Comparison of ENCODE assay signal across 8 cellular contexts in the genomic region with DNA sequence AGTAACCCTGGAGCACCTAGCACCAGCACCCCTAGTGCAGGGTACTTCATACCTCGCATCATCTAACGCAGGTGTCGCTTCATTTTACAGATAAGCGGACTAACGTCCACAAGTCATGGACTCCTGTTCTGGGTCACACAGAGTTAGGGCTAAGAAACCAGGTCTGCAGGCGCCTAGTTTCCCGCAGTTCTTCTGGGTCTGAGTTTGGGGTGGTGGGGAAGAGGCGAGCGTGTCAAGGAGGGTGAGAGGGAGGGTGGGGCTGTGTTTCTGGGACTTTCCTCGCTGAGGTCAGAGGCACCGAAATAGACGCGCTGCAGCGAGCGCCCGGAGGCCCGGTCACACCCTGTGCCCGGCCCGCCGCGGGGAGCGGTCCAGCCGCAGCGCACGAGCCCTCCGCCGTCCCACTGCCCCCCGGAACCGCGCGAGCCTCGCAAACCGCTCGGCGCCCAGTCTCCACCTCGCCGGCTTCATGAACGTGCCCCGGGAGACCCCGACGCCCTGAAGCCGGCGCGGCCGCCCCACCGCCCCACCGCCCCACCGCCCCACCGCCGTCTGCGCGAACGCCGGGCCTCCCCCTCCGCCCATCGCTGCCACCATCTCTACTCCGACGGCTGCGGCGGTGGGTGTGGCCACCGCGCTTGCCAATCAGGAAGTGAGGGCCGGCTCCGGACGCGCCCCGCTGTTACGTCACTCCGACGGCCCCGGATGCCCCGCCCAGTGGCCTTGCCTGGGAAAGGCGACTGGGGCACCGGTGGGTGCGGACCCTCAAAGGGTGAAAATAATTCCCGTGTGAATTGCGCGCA. TPM values are rescaled to one million over a fixed set of nuclear protein-coding genes. Genes with fewer than 3 reads are reported as not detected.
DNase-seq lines count a peak whose midpoint lies in the region; ATAC-seq and TF ChIP-seq lines count a peak whose summit lies in the region.

No MANE protein-coding gene starts in this region.

- peaks cover 54% of the 10 kb centered on the region for H3K4me1 Mint-ChIP-seq in activated CD8-positive, alpha-beta T cell treated with anti-CD3 and anti-CD28 coated beads, Interleukin-2, amount 10 ng/mL, durations not matched to agents 7 days and 5 days (ENCODE audit: low read depth)

- H3K9me3 ChIP-seq in BE2C (no peaks in the 10 kb centered on the region), lung (ENCODE audit: control insufficient read depth in 2 of 2, insufficient read depth in 1 of 2, low read length in 1 of 2) (no peaks in the 10 kb centered on the region)

- peak overlapping the region; percentile 34 for H3K4me3 ChIP-seq in BE2C (ENCODE audit: low read depth, low read length)
- peak overlapping the region; percentile 24 for H3K4me3 ChIP-seq in lung

- TF ChIP-seq CTCF in BE2C (IDR thresholded peaks at IDR 0.05; ENCODE audit: low read depth, low read length), result no peak
- no peak for TF ChIP-seq CTCF in lung (IDR thresholded peaks at IDR 0.05; ENCODE audit: control extremely low read depth, extremely low read depth)

- DNase-seq in BE2C (peak; percentile 86), NCI-H748 treated with DMSO at 0.1 percent for 48 hours (lab: John Stamatoyannopoulos, UW) (peak; percentile 39), ecto neural progenitor cell (ENCODE audit: low spot score) (peak; percentile 94), lung (ENCODE audit: low spot score) (peak; percentile 92)
- peak; percentile 92 for DNase-seq in activated CD8-positive, alpha-beta T cell treated with anti-CD3 and anti-CD28 coated beads, Interleukin-2, amount 10 ng/mL, durations not matched to agents 7 days and 5 days
- peak; percentile 67 to 87 (median 70) for DNase-seq in stimulated activated CD4-positive, alpha-beta T cell treated with anti-CD3 and anti-CD28 coated beads, TNF-alpha, amount 100 ng/mL, for 24 hours (ENCODE audit: low read depth in 3 of 3)

- 6 to 10% methylated on average over 48 to 77 of the region's 78 CpGs for WGBS in lung, 2 donors

- peak; percentile 73 for TF ChIP-seq POLR2A in GM19099 (IDR thresholded peaks at IDR 0.05; ENCODE audit: extremely low read depth, insufficient read length, low read depth)

- no peaks in the 10 kb centered on the region for H3K27me3 ChIP-seq in BE2C
- H3K27me3 ChIP-seq in lung (ENCODE audit: control insufficient read depth, insufficient read depth), result no peaks in the 10 kb centered on the region

- H3K4me1 ChIP-seq in BE2C, result peaks cover 9% of the 10 kb centered on the region
- peaks cover 15 to 19% of the 10 kb centered on the region in 2 donors for H3K4me1 ChIP-seq in lung (ENCODE audit: control insufficient read depth in 2 of 2, insufficient read depth in 2 of 2, low read length in 2 of 2)

- no peaks in the 10 kb centered on the region for H3K9me3 Mint-ChIP-seq in activated CD8-positive, alpha-beta T cell treated with anti-CD3 and anti-CD28 coated beads, Interleukin-2, amount 10 ng/mL, durations not matched to agents 7 days and 5 days (ENCODE audit: insufficient read depth)

- peak overlapping the region; percentile 94 for H3K27ac Mint-ChIP-seq in activated CD8-positive, alpha-beta T cell treated with anti-CD3 and anti-CD28 coated beads, Interleukin-2, amount 10 ng/mL, durations not matched to agents 7 days and 5 days

- peak; percentile 70 for ATAC-seq in HG03354 (IDR thresholded peaks at IDR 0.05; ENCODE audit: poor library complexity, severe bottlenecking, unreplicated experiment)
- ATAC-seq in activated CD8-positive, alpha-beta T cell treated with anti-CD3 and anti-CD28 coated beads, Interleukin-2, amount 10 ng/mL, durations not matched to agents 7 days and 5 days, result peak; percentile 72
- ATAC-seq in lung (ENCODE audit: insufficient read depth, low FRiP score), result peak; percentile 76

- CTCF ChIA-PET in activated CD8-positive, alpha-beta T cell treated with anti-CD3 and anti-CD28 coated beads, Interleukin-2, amount 10 ng/mL, durations not matched to agents 7 days and 5 days (lab: Charles Lee), result interaction anchor here (0.8 to 8.8 kb wide), 13 partner anchors 10 to 363 kb away, joined by 3 to 320 read pairs (median 18); partner anchors contain the start of genes AHDC1, FAM76A and IFI6

- H3K27me3 Mint-ChIP-seq in activated CD8-positive, alpha-beta T cell treated with anti-CD3 and anti-CD28 coated beads, Interleukin-2, amount 10 ng/mL, durations not matched to agents 7 days and 5 days (ENCODE audit: low read depth), result no peaks in the 10 kb centered on the region

- peak overlapping the region; percentile 80 for H3K4me3 Mint-ChIP-seq in activated CD8-positive, alpha-beta T cell treated with anti-CD3 and anti-CD28 coated beads, Interleukin-2, amount 10 ng/mL, durations not matched to agents 7 days and 5 days

- H3K36me3 ChIP-seq in BE2C (no peaks in the 10 kb centered on the region), lung (ENCODE audit: control insufficient read depth in 2 of 2, insufficient read depth in 2 of 2, low read length in 2 of 2) (no peaks in the 10 kb centered on the region)

- POLR2A ChIA-PET in activated CD8-positive, alpha-beta T cell treated with anti-CD3 and anti-CD28 coated beads, Interleukin-2, amount 10 ng/mL, durations not matched to agents 7 days and 5 days (lab: Charles Lee), result interaction anchor here (0.6 to 4.9 kb wide), 5 partner anchors 22 to 219 kb away, joined by 3 to 81 read pairs (median 4); no protein-coding TSS in a partner anchor

- peak overlapping the region; percentile 79 to 89 for H3K27ac ChIP-seq in lung (ENCODE audit: low read depth in 1 of 2, low read length in 1 of 2)

- peaks cover 5% of the 10 kb centered on the region for H3K36me3 Mint-ChIP-seq in activated CD8-positive, alpha-beta T cell treated with anti-CD3 and anti-CD28 coated beads, Interleukin-2, amount 10 ng/mL, durations not matched to agents 7 days and 5 days (ENCODE audit: low read depth)

RNA-seq across cellular contexts. Expression of gene IFI6, which starts 12.3 kb away (rescaled TPM):
- polyA plus RNA-seq in BE2C (2012; ENCODE audit: insufficient read depth, insufficient read length, low read depth), result 19.9 TPM
- 100 to 1,000 TPM; 271 to 272 TPM for total RNA-seq in activated CD8-positive, alpha-beta T cell treated with anti-CD3 and anti-CD28 coated beads, Interleukin-2, amount 10 ng/mL, durations not matched to agents 7 days and 5 days
- 100 to 1,000 TPM in 1 of 2 donors, 10 to 100 TPM in 1; 36.0 to 129 TPM for total RNA-seq in lung
- 100 to 1,000 TPM; 110 to 383 TPM for polyA plus RNA-seq in lung

RNA-seq across cellular contexts. Expression of gene FGR, which starts 24.7 kb away (rescaled TPM):
- not detected for polyA plus RNA-seq in BE2C (2012; ENCODE audit: insufficient read depth, insufficient read length, low read depth)
- total RNA-seq in activated CD8-positive, alpha-beta T cell treated with anti-CD3 and anti-CD28 coated beads, Interleukin-2, amount 10 ng/mL, durations not matched to agents 7 days and 5 days, result under 1 TPM; 0.08 to 0.21 TPM
- 100 to 1,000 TPM in 1 of 2 donors, 10 to 100 TPM in 1; 26.6 to 108 TPM for total RNA-seq in lung
- 100 to 1,000 TPM; 113 to 403 TPM for polyA plus RNA-seq in lung

RNA-seq across cellular contexts. Expression of gene AHDC1, which starts 55.8 kb away (rescaled TPM):
- 49.9 TPM for polyA plus RNA-seq in BE2C (2012; ENCODE audit: insufficient read depth, insufficient read length, low read depth)
- 10 to 100 TPM; 20.9 to 22.7 TPM for total RNA-seq in activated CD8-positive, alpha-beta T cell treated with anti-CD3 and anti-CD28 coated beads, Interleukin-2, amount 10 ng/mL, durations not matched to agents 7 days and 5 days
- total RNA-seq in lung, result 10 to 100 TPM; 31.8 to 37.9 TPM
- 10 to 100 TPM; 10.3 to 11.8 TPM for polyA plus RNA-seq in lung

Comparison
In these comparisons a context has a peak if more than half of its experiments do, and no peak if none do; other contexts are left out.
1. Peak in every context shown above with its lines: DNase-seq, ATAC-seq, H3K4me3 ChIP-seq and H3K27ac ChIP-seq.
2. DNase-seq: peak in every context shown above with its lines; median percentile 94 in ecto neural progenitor cell; 92 in activated CD8-positive, alpha-beta T cell treated with anti-CD3 and anti-CD28 coated beads, Interleukin-2, amount 10 ng/mL, durations not matched to agents 7 days and 5 days; 92 in lung; 86 in BE2C; 70 in stimulated activated CD4-positive, alpha-beta T cell treated with anti-CD3 and anti-CD28 coated beads, TNF-alpha, amount 100 ng/mL, for 24 hours; 39 in NCI-H748 treated with DMSO at 0.1 percent for 48 hours.
3. RNA of gene FGR, which starts 24.7 kb away (total RNA-seq): 26.6 to 108 TPM in lung; 0.08 to 0.21 TPM in activated CD8-positive, alpha-beta T cell treated with anti-CD3 and anti-CD28 coated beads, Interleukin-2, amount 10 ng/mL, durations not matched to agents 7 days and 5 days; every median in the first group is over 10 times any median in the second.